12 cellular contexts compared by ENCODE assay signal in genomic region chr3:37590328-37591079, GRCh38.
DNase-seq lines count a peak whose midpoint lies in the region; ATAC-seq and TF ChIP-seq lines count a peak whose summit lies in the region.
"Had no signal": no experiment of that assay in that cellular context is flagged by ENCODE, and none has a peak within 500 bp of the region (broad histone marks: within the 10 kb centered on the region; RNA-seq: fewer than 3 reads in every experiment).

No MANE protein-coding gene starts in this region.

- ATAC-seq in HG03280 (IDR thresholded peaks at IDR 0.05; ENCODE audit: unreplicated experiment), result no peak

- H3K36me3 ChIP-seq in subcutaneous abdominal adipose tissue (ENCODE audit: control insufficient read depth in 5 of 5, insufficient read depth in 5 of 5, low read length in 5 of 5), result peaks cover 0 to 5% (median 0%) of the 10 kb centered on the region in 5 donors

- H3K4me3 ChIP-seq in coronary artery, result peak overlapping the region; percentile 56
- H3K4me3 ChIP-seq in lower leg skin (ENCODE audit: low read depth, poor library complexity, severe bottlenecking), result no peak overlapping the region
- H3K4me3 ChIP-seq in subcutaneous abdominal adipose tissue (ENCODE audit: low read depth in 1 of 5, low read length in 5 of 5), result peak overlapping the region in 3 of 5 donors; percentile 10 to 22 (median 19)

- DNase-seq in HUDEP-2 (lab: John Stamatoyannopoulos, UW; ENCODE audit: unreplicated experiment in 76 of 76), result peak in 59 of 76 experiments; percentile 1 to 72 (median 41)
- DNase-seq in coronary artery (ENCODE audit: low spot score), result peak; percentile 88
- DNase-seq in lower leg skin (ENCODE audit: low spot score in 2 of 2), result peak; percentile 73 to 89
- DNase-seq in hypothalamus (lab: John Stamatoyannopoulos, UW), result no peak
- DNase-seq in COLO668 (lab: John Stamatoyannopoulos, UW; ENCODE audit: unreplicated experiment), result no peak
- DNase-seq in pons (ENCODE audit: low spot score), result no peak
- DNase-seq: CD4-positive, alpha-beta memory T cell; effector memory CD4-positive, alpha-beta T cell; NCI-H1417 treated with DMSO at 0.1 percent for 48 hours; NK-92 treated with Interleukin-12 subunit alpha and Interleukin-12 subunit beta, amount 100 ng/mL, for 24 hours had no signal

- intact Hi-C loops in lower leg skin (cut with DNase I; ENCODE audit: low total_unique reads), result no loop called here

- H3K9ac ChIP-seq in subcutaneous abdominal adipose tissue (ENCODE audit: low read length in 5 of 5), result no peak overlapping the region

- H3K27ac ChIP-seq in coronary artery (peak overlapping the region; percentile 86 to 98), subcutaneous abdominal adipose tissue (ENCODE audit: low read depth, low read length) (peak overlapping the region; percentile 66)

- TF ChIP-seq CTCF in coronary artery (IDR thresholded peaks at IDR 0.05) (no peak), lower leg skin (IDR thresholded peaks at IDR 0.05) (no peak)

- WGBS in lower leg skin, 2 donors, result 48 to 53% methylated on average over 5 to 6 of the region's 6 CpGs

- H3K4me1 ChIP-seq in subcutaneous abdominal adipose tissue (ENCODE audit: control insufficient read depth in 5 of 5, insufficient read depth in 5 of 5, low read length in 5 of 5), result peaks cover 12 to 27% (median 22%) of the 10 kb centered on the region in 5 donors

- no peaks in the 10 kb centered on the region for H3K27me3 ChIP-seq in subcutaneous abdominal adipose tissue (ENCODE audit: control insufficient read depth in 5 of 5, insufficient read depth in 4 of 5, low read length in 5 of 5)

- TF ChIP-seq POLR2A in lower leg skin (IDR thresholded peaks at IDR 0.05), result no peak

- no peaks in the 10 kb centered on the region for H3K9me3 ChIP-seq in subcutaneous abdominal adipose tissue (ENCODE audit: control insufficient read depth in 5 of 5, low read length in 5 of 5)

Comparison
In these comparisons a context has a peak if more than half of its experiments do, and no peak if none do; other contexts are left out.
1. DNase-seq: peak in HUDEP-2 (59 of 76), coronary artery (single experiment) and lower leg skin (2 of 2); none in hypothalamus (0 of 51), COLO668 (single experiment) and pons (single experiment).